In genomic region chr5:160083012-160083436, GRCh38 we compare ENCODE assay signal across 9 cellular contexts. TPM values are rescaled to one million over a fixed set of nuclear protein-coding genes. Genes with fewer than 3 reads are reported as not detected.
DNase-seq lines count a peak whose midpoint lies in the region; ATAC-seq and TF ChIP-seq lines count a peak whose summit lies in the region.
"Had no signal": no experiment of that assay in that cellular context is flagged by ENCODE, and none has a peak within 500 bp of the region (broad histone marks: within the 10 kb centered on the region; RNA-seq: fewer than 3 reads in every experiment).

No MANE protein-coding gene starts in this region.

- ATAC-seq in gastroesophageal sphincter (no peak), aorta (ENCODE audit: low FRiP score) (peak; percentile 40), GM18519 (IDR thresholded peaks at IDR 0.05; ENCODE audit: low FRiP score, unreplicated experiment) (no peak), HG02870 (IDR thresholded peaks at IDR 0.05; ENCODE audit: unreplicated experiment) (no peak)

- TF ChIP-seq CTCF in HEK293 (tag by site-specific recombination; IDR thresholded peaks at IDR 0.05) (no peak), gastroesophageal sphincter (IDR thresholded peaks at IDR 0.05) (no peak)

- no peak overlapping the region for H3K9ac ChIP-seq in adipocyte (ENCODE audit: low read length)

- no peaks in the 10 kb centered on the region for H3K27me3 ChIP-seq in adipocyte (replicated peaks; ENCODE audit: control insufficient read depth, insufficient read depth, low read length)
- no peaks in the 10 kb centered on the region for H3K27me3 ChIP-seq in gastroesophageal sphincter
- no peaks in the 10 kb centered on the region for H3K27me3 ChIP-seq in aorta (ENCODE audit: control insufficient read depth in 1 of 2, insufficient read depth in 2 of 2, low read length in 1 of 2)

- H3K9me3 ChIP-seq in HEK293 (ENCODE audit: control insufficient read depth, insufficient read depth, low read depth, low read length): no peaks in the 10 kb centered on the region
- H3K9me3 ChIP-seq in adipocyte (ENCODE audit: control insufficient read depth, low read length): no peaks in the 10 kb centered on the region
- no peaks in the 10 kb centered on the region for H3K9me3 ChIP-seq in gastroesophageal sphincter
- H3K9me3 ChIP-seq in aorta (ENCODE audit: control insufficient read depth, low read length): no peaks in the 10 kb centered on the region

- POLR2A ChIA-PET in HEK293 (lab: Yijun Ruan, JAX): no interaction called here

- DNase-seq in adipocyte (ENCODE audit: low read depth) (peak; percentile 77), aorta (no peak), SIG-M5 (lab: John Stamatoyannopoulos, UW) (no peak)
- DNase-seq: activated effector memory CD4-positive, alpha-beta T cell treated with Interleukin-2 at 50 U/mL for 16 hours; Karpas-422 had no signal

- intact Hi-C loops in aorta (cut with DNase I): no loop called here

- CTCF ChIA-PET in HEK293 (lab: Yijun Ruan, JAX): interaction anchor here (0.5 to 3.3 kb wide), 2 partner anchors 61 to 790 kb away, joined by 3 to 17 read pairs; no protein-coding TSS in a partner anchor

- TF ChIP-seq POLR2A in gastroesophageal sphincter (IDR thresholded peaks at IDR 0.05): no peak

- 18 to 26% methylated on average over 2 of the region's 2 CpGs for WGBS in gastroesophageal sphincter (ENCODE audit: low coverage in 1 of 2), 2 donors
- WGBS in aorta, 2 donors: 3 to 6% methylated on average over 2 of the region's 2 CpGs

- H3K4me1 ChIP-seq in HEK293 (ENCODE audit: control insufficient read depth, insufficient read depth, low read length) (peaks cover 4% of the 10 kb centered on the region), adipocyte (ENCODE audit: control insufficient read depth, insufficient read depth, low read length) (peaks cover 19% of the 10 kb centered on the region), gastroesophageal sphincter (peaks cover 2 to 31% (median 3%) of the 10 kb centered on the region in 3 donors), aorta (ENCODE audit: control insufficient read depth in 1 of 2, insufficient read depth in 2 of 2, low read length in 2 of 2) (peaks cover 7 to 14% of the 10 kb centered on the region in 2 donors)

- H3K27ac ChIP-seq in HEK293 (ENCODE audit: extremely low read depth, low read depth, low read length) (no peak overlapping the region), gastroesophageal sphincter (peak overlapping the region in 3 of 4 donors; percentile 11 to 52 (median 50)), aorta (ENCODE audit: low read depth in 1 of 2, low read length in 2 of 2) (peak overlapping the region in 1 of 2 donors; percentile 40)

- H3K4me3 ChIP-seq in HEK293 (ENCODE audit: low read depth, low read length) (no peak overlapping the region), adipocyte (ENCODE audit: low read length) (peak overlapping the region; percentile 54), gastroesophageal sphincter (no peak overlapping the region), aorta (ENCODE audit: low read length in 2 of 2) (peak overlapping the region in 1 of 2 donors; percentile 20)

- H3K36me3 ChIP-seq in HEK293 (ENCODE audit: control insufficient read depth in 2 of 2, insufficient read depth in 1 of 2, low read length in 2 of 2) (peaks cover 0 to 6% of the 10 kb centered on the region in 2 experiments; a peak in 1 of 3 replicates), adipocyte (ENCODE audit: control insufficient read depth, insufficient read depth, low read length, severe bottlenecking) (peaks cover 5% of the 10 kb centered on the region), gastroesophageal sphincter (no peaks in the 10 kb centered on the region), aorta (ENCODE audit: control insufficient read depth in 1 of 2, insufficient read depth in 2 of 2, low read length in 1 of 2) (no peaks in the 10 kb centered on the region)

- no peak for TF ChIP-seq EP300 in gastroesophageal sphincter (IDR thresholded peaks at IDR 0.05)

TF ChIP-seq in HEK293, 187 proteins besides CTCF, POLR2A, EP300 and RAD21:
- no peak for TF ChIP-seq ZNF416 (tag by site-specific recombination; IDR thresholded peaks at IDR 0.05)
- peak; percentile 58; the same call in 1 of the 2 replicates for TF ChIP-seq GLIS1 (tag by site-specific recombination; IDR thresholded peaks at IDR 0.05)
- TF ChIP-seq ZNF692 (tag by site-specific recombination; IDR thresholded peaks at IDR 0.05): 0 out of 2 replicates have a peak, but pooled peaks have one; percentile 29
- peak; percentile 71 for TF ChIP-seq ZNF664 (tag by site-specific recombination; IDR thresholded peaks at IDR 0.05)
- peak; percentile 70; the same call in 1 of the 2 replicates for TF ChIP-seq MEIS1 (CRISPR knock-in tag; IDR thresholded peaks at IDR 0.05; ENCODE audit: borderline replicate concordance)
- peak; percentile 79 for TF ChIP-seq FEZF1 (tag by site-specific recombination; IDR thresholded peaks at IDR 0.05)
- no peak for TF ChIP-seq ZBTB20 (tag by site-specific recombination; IDR thresholded peaks at IDR 0.05)
- no peak for TF ChIP-seq KLF9 (tag by site-specific recombination; IDR thresholded peaks at IDR 0.05; ENCODE audit: low read depth)
- TF ChIP-seq PRDM6 (tag by site-specific recombination; IDR thresholded peaks at IDR 0.05): 0 out of 2 replicates have a peak, but pooled peaks have one; percentile 26
- TF ChIP-seq ZNF23 (tag by site-specific recombination; IDR thresholded peaks at IDR 0.05; ENCODE audit: borderline replicate concordance): no peak

RNA-seq across cellular contexts. Expression of gene PWWP2A, which starts 36.2 kb away (rescaled TPM):
- 10 to 100 TPM; 18.3 to 34.7 (median 28.8) TPM for total RNA-seq in gastroesophageal sphincter
- total RNA-seq in aorta: 10 to 100 TPM; 25.9 to 29.4 TPM
- 1 to 10 TPM; 4.3 to 6.8 TPM for polyA plus RNA-seq in aorta
